8 cellular contexts compared by ENCODE assay signal in genomic region chr11:34053161-34053686, GRCh38. TPM values are rescaled to one million over a fixed set of nuclear protein-coding genes. Genes with fewer than 3 reads are reported as not detected.
A peak's percentile ranks its signal among the peaks of the same experiment; 100 is the strongest.
DNase-seq lines count a peak whose midpoint lies in the region; ATAC-seq and TF ChIP-seq lines count a peak whose summit lies in the region.

No MANE protein-coding gene starts in this region.

- H3K27me3 ChIP-seq in Loucy (ENCODE audit: insufficient read depth, low read length, poor library complexity, severe bottlenecking) (peaks cover 11% of the 10 kb centered on the region), SU-DHL-6 (ENCODE audit: low read length) (no peaks in the 10 kb centered on the region), heart left ventricle (no peaks in the 10 kb centered on the region), upper lobe of right lung (no peaks in the 10 kb centered on the region)

- peak overlapping the region; percentile 86 for H3K27ac ChIP-seq in SU-DHL-6 (ENCODE audit: low read depth, low read length)
- H3K27ac ChIP-seq in heart left ventricle, result peak overlapping the region; percentile 96 to 100 (median 99)
- peak overlapping the region; percentile 90 for H3K27ac ChIP-seq in upper lobe of right lung

- H3K4me2 ChIP-seq in Loucy (ENCODE audit: low read depth, low read length, poor library complexity, severe bottlenecking), result peak overlapping the region; percentile 81
- H3K4me2 ChIP-seq in SU-DHL-6 (ENCODE audit: low read depth, low read length, poor library complexity, severe bottlenecking), result peak overlapping the region; percentile 89

- peaks cover 30% of the 10 kb centered on the region for H3K4me1 ChIP-seq in Loucy (ENCODE audit: insufficient read depth, low read length, poor library complexity, severe bottlenecking)
- H3K4me1 ChIP-seq in heart left ventricle, result peaks cover 0 to 63% (median 52%) of the 10 kb centered on the region in 12 donors
- peaks cover 43% of the 10 kb centered on the region for H3K4me1 ChIP-seq in upper lobe of right lung

- peaks cover 11% of the 10 kb centered on the region; the same call in 1 of the 2 replicates for H3F3A ChIP-seq in Loucy (ENCODE audit: low read depth)
- peaks cover 5% of the 10 kb centered on the region; the same call in 1 of the 2 replicates for H3F3A ChIP-seq in SU-DHL-6 (ENCODE audit: insufficient read depth)

- H3K36me3 Mint-ChIP-seq in Calu3 (ENCODE audit: insufficient read depth, unreplicated experiment) (peaks cover 47% of the 10 kb centered on the region), progenitor cell of endocrine pancreas (ENCODE audit: insufficient read depth) (peaks cover 13% of the 10 kb centered on the region)
- H3K36me3 Mint-ChIP-seq in activated naive CD8-positive, alpha-beta T cell treated with anti-CD3 and anti-CD28 coated beads, Interleukin-2, amount 50 U/mL, for 24 hours (ENCODE audit: low read depth), result peaks cover 27% of the 10 kb centered on the region

- DNase-seq in Calu3, result peak; percentile 79
- peak; percentile 79 for DNase-seq in activated naive CD8-positive, alpha-beta T cell treated with anti-CD3 and anti-CD28 coated beads, Interleukin-2, amount 50 U/mL, for 24 hours
- DNase-seq in heart left ventricle, result peak; percentile 75 to 82 (median 78)
- DNase-seq in progenitor cell of endocrine pancreas (ENCODE audit: low spot score, unreplicated experiment), result peak; percentile 46
- peak; percentile 87 for DNase-seq in upper lobe of right lung

- CTCF ChIA-PET in Calu3 (lab: Charles Lee), result interaction anchor here (0.6 kb wide), 2 partner anchors 87 to 700 kb away, joined by 5 to 9 read pairs; no protein-coding TSS in a partner anchor

- TF ChIP-seq CTCF in Calu3 (IDR thresholded peaks at IDR 0.05; ENCODE audit: unreplicated experiment) (no peak), Loucy (conservative IDR thresholded peaks at IDR 0.05; ENCODE audit: low read length) (no peak), SU-DHL-6 (IDR thresholded peaks at IDR 0.05; ENCODE audit: insufficient read depth, low read length, poor library complexity, severe bottlenecking) (no peak), heart left ventricle (IDR thresholded peaks at IDR 0.05) (no peak), progenitor cell of endocrine pancreas (IDR thresholded peaks at IDR 0.05; ENCODE audit: unreplicated experiment) (no peak), upper lobe of right lung (IDR thresholded peaks at IDR 0.05) (no peak)

- no peak for TF ChIP-seq POLR2A in heart left ventricle (IDR thresholded peaks at IDR 0.05)

- H3K9ac ChIP-seq in Loucy (ENCODE audit: low read depth, low read length, poor library complexity, severe bottlenecking) (peak overlapping the region; percentile 98), SU-DHL-6 (ENCODE audit: low read length) (peak overlapping the region; percentile 99)

- H3K4me3 Mint-ChIP-seq in Calu3 (ENCODE audit: low read depth, unreplicated experiment), result peak overlapping the region; percentile 99
- H3K4me3 Mint-ChIP-seq in activated naive CD8-positive, alpha-beta T cell treated with anti-CD3 and anti-CD28 coated beads, Interleukin-2, amount 50 U/mL, for 24 hours, result peak overlapping the region; percentile 91
- H3K4me3 Mint-ChIP-seq in progenitor cell of endocrine pancreas (ENCODE audit: low read depth), result peak overlapping the region; percentile 97

- H3K36me3 ChIP-seq in Loucy (ENCODE audit: insufficient read depth, low read length) (peaks cover 24% of the 10 kb centered on the region), SU-DHL-6 (ENCODE audit: low read length) (no peaks in the 10 kb centered on the region; the same call in 1 of the 2 replicates), heart left ventricle (peaks cover 0 to 30% (median 15%) of the 10 kb centered on the region in 9 donors), upper lobe of right lung (peaks cover 18% of the 10 kb centered on the region)

- H3K9me3 ChIP-seq in Loucy (ENCODE audit: insufficient read depth, low read depth, low read length), result no peaks in the 10 kb centered on the region
- H3K9me3 ChIP-seq in SU-DHL-6 (ENCODE audit: insufficient read depth, low read length), result no peaks in the 10 kb centered on the region
- no peaks in the 10 kb centered on the region for H3K9me3 ChIP-seq in heart left ventricle
- no peaks in the 10 kb centered on the region for H3K9me3 ChIP-seq in upper lobe of right lung

- intact Hi-C loops in Calu3 (cut with micrococcal nuclease; ENCODE audit: unreplicated experiment) (loop anchor here (5.0 kb wide), 1 partner anchor 56 kb away; no protein-coding TSS in a partner anchor), heart left ventricle (cut with DNase I) (loop anchor here in 8 of 10 donors (2.0 to 10.0 kb wide), 8 partner anchors 49 to 891 kb away; partner anchors contain the start of genes NAT10 (in 5 of the 8), ABTB2 (in 2 of the 8) and CSTF3 (in 1 of the 8)), upper lobe of right lung (cut with DNase I) (no loop called here)

- no peaks in the 10 kb centered on the region for H3K9me3 Mint-ChIP-seq in Calu3 (ENCODE audit: low read depth, unreplicated experiment)
- H3K9me3 Mint-ChIP-seq in activated naive CD8-positive, alpha-beta T cell treated with anti-CD3 and anti-CD28 coated beads, Interleukin-2, amount 50 U/mL, for 24 hours, result no peaks in the 10 kb centered on the region
- H3K9me3 Mint-ChIP-seq in progenitor cell of endocrine pancreas (ENCODE audit: low read depth), result no peaks in the 10 kb centered on the region

- H3K27me3 Mint-ChIP-seq in Calu3 (ENCODE audit: unreplicated experiment) (no peaks in the 10 kb centered on the region), progenitor cell of endocrine pancreas (no peaks in the 10 kb centered on the region)
- H3K27me3 Mint-ChIP-seq in activated naive CD8-positive, alpha-beta T cell treated with anti-CD3 and anti-CD28 coated beads, Interleukin-2, amount 50 U/mL, for 24 hours, result no peaks in the 10 kb centered on the region

- peak overlapping the region; percentile 92 for H3K4me3 ChIP-seq in Loucy (ENCODE audit: low read length, poor library complexity, severe bottlenecking)
- H3K4me3 ChIP-seq in SU-DHL-6 (ENCODE audit: insufficient read depth, low read length, poor library complexity, severe bottlenecking), result peak overlapping the region; percentile 94
- H3K4me3 ChIP-seq in heart left ventricle, result peak overlapping the region; percentile 90 to 99 (median 94)
- H3K4me3 ChIP-seq in upper lobe of right lung, result peak overlapping the region; percentile 98

- ATAC-seq in GM21576 (IDR thresholded peaks at IDR 0.05; ENCODE audit: unreplicated experiment) (peak; percentile 41), heart left ventricle (peak; percentile 18 to 78 (median 48)), upper lobe of right lung (peak; percentile 58)
- ATAC-seq in activated naive CD8-positive, alpha-beta T cell treated with anti-CD3 and anti-CD28 coated beads, Interleukin-2, amount 50 U/mL, for 24 hours, result peak; percentile 58

- H4K20me1 ChIP-seq in Loucy (ENCODE audit: insufficient read depth, low read length, poor library complexity, severe bottlenecking) (peaks cover 60% of the 10 kb centered on the region), SU-DHL-6 (ENCODE audit: low read depth, low read length) (0 out of 2 replicates have a peak, but pooled peaks cover 9% of the 10 kb centered on the region)

- H3K4me1 Mint-ChIP-seq in Calu3 (ENCODE audit: low read depth, unreplicated experiment) (peaks cover 14% of the 10 kb centered on the region), progenitor cell of endocrine pancreas (ENCODE audit: low read depth) (peaks cover 31% of the 10 kb centered on the region)
- H3K4me1 Mint-ChIP-seq in activated naive CD8-positive, alpha-beta T cell treated with anti-CD3 and anti-CD28 coated beads, Interleukin-2, amount 50 U/mL, for 24 hours, result peaks cover 40% of the 10 kb centered on the region

- H2AFZ ChIP-seq in Loucy (ENCODE audit: low read length), result no peak overlapping the region
- H2AFZ ChIP-seq in SU-DHL-6 (ENCODE audit: low read depth, low read length, severe bottlenecking), result no peak overlapping the region

- H3K9me2 ChIP-seq in Loucy (replicated peaks; ENCODE audit: low read depth, low read length) (no peaks in the 10 kb centered on the region), SU-DHL-6 (replicated peaks; ENCODE audit: insufficient read depth, low read length) (no peaks in the 10 kb centered on the region)

- 0 to 1% (median 0%) methylated on average over 24 of the region's 24 CpGs for WGBS in heart left ventricle, 4 donors

- H3K79me2 ChIP-seq in Loucy (ENCODE audit: insufficient read depth, low read length) (peaks cover 70% of the 10 kb centered on the region), SU-DHL-6 (ENCODE audit: insufficient read depth, low read length) (peaks cover 61% of the 10 kb centered on the region)

- TSS peak; percentile 72 for BruUV-seq in Calu3 (replicated peaks; lab: Mats Ljungman, UMichigan)

- H3K27ac Mint-ChIP-seq in Calu3 (ENCODE audit: unreplicated experiment), result peak overlapping the region; percentile 97
- peak overlapping the region; percentile 97 for H3K27ac Mint-ChIP-seq in activated naive CD8-positive, alpha-beta T cell treated with anti-CD3 and anti-CD28 coated beads, Interleukin-2, amount 50 U/mL, for 24 hours
- H3K27ac Mint-ChIP-seq in progenitor cell of endocrine pancreas, result peak overlapping the region; percentile 98

RNA-seq across cellular contexts. Expression of gene CAPRIN1, which starts 1.7 kb away (rescaled TPM):
- 268 and 273 TPM in 2 replicates for total RNA-seq in Calu3 (2022)
- total RNA-seq in heart left ventricle, result 100 to 1,000 TPM in 7 of 9 donors, 10 to 100 TPM in 2; 94.2 to 134 (median 114) TPM
- 10 to 100 TPM; 35.4 to 55.4 TPM for polyA plus RNA-seq in heart left ventricle
- total RNA-seq in progenitor cell of endocrine pancreas, result 317 and 325 TPM in 2 replicates
- 164 TPM for total RNA-seq in upper lobe of right lung

RNA-seq across cellular contexts. Expression of gene NAT10, which starts 52.2 kb away (rescaled TPM):
- total RNA-seq in Calu3 (2022), result 74.7 and 80.1 TPM in 2 replicates
- 10 to 100 TPM; 14.5 to 27.1 (median 21.2) TPM for total RNA-seq in heart left ventricle
- polyA plus RNA-seq in heart left ventricle, result 10 to 100 TPM; 16.3 to 21.1 TPM
- 59.2 and 64.5 TPM in 2 replicates for total RNA-seq in progenitor cell of endocrine pancreas
- total RNA-seq in upper lobe of right lung, result 42.9 TPM

Comparison
In these comparisons a context has a peak if more than half of its experiments do, and no peak if none do; other contexts are left out.
1. Peak in every context shown above with its lines: DNase-seq, ATAC-seq, H3K4me3 ChIP-seq and H3K27ac ChIP-seq.